9 cellular contexts compared by ENCODE assay signal in genomic region chr5:157266286-157267007, GRCh38. TPM values are rescaled to one million over a fixed set of nuclear protein-coding genes. Genes with fewer than 3 reads are reported as not detected.
DNase-seq lines count a peak whose midpoint lies in the region; ATAC-seq and TF ChIP-seq lines count a peak whose summit lies in the region.
"Had no signal": no experiment of that assay in that cellular context is flagged by ENCODE, and none has a peak within 500 bp of the region (broad histone marks: within the 10 kb centered on the region; RNA-seq: fewer than 3 reads in every experiment).

No MANE protein-coding gene starts in this region.

- H3K4me2 ChIP-seq in mammary epithelial cell (ENCODE audit: insufficient read depth, low read depth, low read length): peak overlapping the region; percentile 93
- H3K4me2 ChIP-seq: PC-9 had no signal

- 0% methylated on average over 8 of the region's 62 CpGs for WGBS in mammary epithelial cell (ENCODE audit: low coverage, missing lambda C conversion rate)

- dilution Hi-C loops in mammary epithelial cell (cut with HindIII; ENCODE audit: low sequenced_read_pairs): no loop called here

- peak overlapping the region; percentile 96 for H2AFZ ChIP-seq in mammary epithelial cell (ENCODE audit: low read depth, low read length)
- H2AFZ ChIP-seq: PC-9 had no signal

- CTCF ChIA-PET in mammary epithelial cell (lab: Charles Lee; ENCODE audit: low non-redundant PET): no interaction called here

- H3K79me2 ChIP-seq in mammary epithelial cell (ENCODE audit: insufficient read depth, low read length): no peaks in the 10 kb centered on the region

- H3K9me3 ChIP-seq in SJSA1 (replicated peaks) (no peaks in the 10 kb centered on the region), mammary epithelial cell (replicated peaks; ENCODE audit: insufficient read depth, low read length) (no peaks in the 10 kb centered on the region)

- intact Hi-C loops in mammary epithelial cell (cut with micrococcal nuclease): loop anchor here (5.0 kb wide), 2 partner anchors 119 to 196 kb away; partner anchors contain the start of gene NIPAL4

- TF ChIP-seq CTCF in AG10803 (conservative IDR thresholded peaks at IDR 0.05; ENCODE audit: low read length) (no peak), mammary epithelial cell (conservative IDR thresholded peaks at IDR 0.05 in 1 of 2, IDR thresholded peaks at IDR 0.05 in 1 of 2; ENCODE audit: extremely low read depth in 1 of 2, insufficient read depth in 1 of 2, low read depth in 1 of 2, low read length in 2 of 2) (no peak)

- no TSS peak for BruUV-seq in mammary epithelial cell (replicated peaks; lab: Mats Ljungman, UMichigan)

- H3K4me1 ChIP-seq in SJSA1 (replicated peaks) (peaks cover 11% of the 10 kb centered on the region), mammary epithelial cell (ENCODE audit: insufficient read depth, low read length) (peaks cover 14% of the 10 kb centered on the region)

- ATAC-seq in GM18867 (IDR thresholded peaks at IDR 0.05; ENCODE audit: unreplicated experiment): peak; percentile 55
- peak; percentile 49 for ATAC-seq in HG03066 (IDR thresholded peaks at IDR 0.05; ENCODE audit: low read depth, unreplicated experiment)

- H3K36me3 ChIP-seq in SJSA1 (no peaks in the 10 kb centered on the region), mammary epithelial cell (ENCODE audit: insufficient read depth, low read length) (no peaks in the 10 kb centered on the region)

- H3K4me3 ChIP-seq in AG10803 (ENCODE audit: low read length): peak overlapping the region; percentile 52
- H3K4me3 ChIP-seq in SJSA1: peak overlapping the region; percentile 46
- H3K4me3 ChIP-seq in mammary epithelial cell (replicated peaks in 1 of 3; ENCODE audit: insufficient read depth in 1 of 3, low read depth in 2 of 3, low read length in 3 of 3): peak overlapping the region; percentile 39 to 69 (median 67)
- H3K4me3 ChIP-seq: PC-9 had no signal

- H3K27me3 ChIP-seq in SJSA1 (replicated peaks) (peaks cover 39% of the 10 kb centered on the region), mammary epithelial cell (ENCODE audit: insufficient read depth, low read length) (no peaks in the 10 kb centered on the region)

- H3K9ac ChIP-seq in mammary epithelial cell (ENCODE audit: insufficient read depth, low read length): no peak overlapping the region

- no peak for DNase-seq in AG10803 (ENCODE audit: low read depth)
- DNase-seq in SJSA1 (ENCODE audit: low read depth in 1 of 2, low spot score in 2 of 2): no peak
- no peak for DNase-seq in mammary epithelial cell
- DNase-seq in left kidney (ENCODE audit: low read depth, low spot score): peak; percentile 79
- peak; percentile 58 for DNase-seq in stimulated activated naive CD4-positive, alpha-beta T cell treated with Interleukin-2 at 50 U/mL for 16 hours (lab: John Stamatoyannopoulos, UW)
- DNase-seq in GF-D8 (lab: John Stamatoyannopoulos, UW): no peak

- H4K20me1 ChIP-seq in mammary epithelial cell (ENCODE audit: insufficient read depth, low read length): no peaks in the 10 kb centered on the region

- H3K27ac ChIP-seq in SJSA1 (no peak overlapping the region), mammary epithelial cell (ENCODE audit: insufficient read depth, low read depth, low read length) (no peak overlapping the region)
- H3K27ac ChIP-seq: PC-9 had no signal

- in situ Hi-C loops in mammary epithelial cell (cut with MboI; ENCODE audit: low sequenced_read_pairs in 2 of 2): no loop called here

RNA-seq across cellular contexts. Expression of gene CYFIP2, which starts 0.5 kb away (rescaled TPM):
- 0.06 and 4.1 TPM in 2 replicates for total RNA-seq in SJSA1 (2014; rRNA removed; shearing (Covaris generic))
- total RNA-seq in mammary epithelial cell: 10 to 100 TPM in 1 of 2 donors, 1 to 10 TPM in 1; 5.5 to 16.0 TPM
- polyA plus RNA-seq in mammary epithelial cell: 5.8 TPM
- 10.1 TPM for polyA minus RNA-seq in mammary epithelial cell
- total RNA-seq: PC-9 had no signal

Comparison
In these comparisons a context has a peak if more than half of its experiments do, and no peak if none do; other contexts are left out.
1. DNase-seq: peak in left kidney (single experiment) and stimulated activated naive CD4-positive, alpha-beta T cell treated with Interleukin-2 at 50 U/mL for 16 hours (single experiment); none in AG10803 (single experiment), SJSA1 (0 of 2), mammary epithelial cell (single experiment) and GF-D8 (single experiment).
2. Peak in every context shown above with its lines, with median percentiles within 50 percentile points of each other: H3K4me3 ChIP-seq.